13 cellular contexts compared by ENCODE assay signal in genomic region chr5:105506692-105507277, GRCh38.
DNase-seq lines count a peak whose midpoint lies in the region; ATAC-seq and TF ChIP-seq lines count a peak whose summit lies in the region.
"Had no signal": no experiment of that assay in that cellular context is flagged by ENCODE, and none has a peak within 500 bp of the region (broad histone marks: within the 10 kb centered on the region; RNA-seq: fewer than 3 reads in every experiment).

No MANE protein-coding gene starts in this region.

- no peaks in the 10 kb centered on the region for H3K9me3 Mint-ChIP-seq in mesothelial cell of epicardium
- peaks cover 12% of the 10 kb centered on the region for H3K9me3 Mint-ChIP-seq in activated naive CD8-positive, alpha-beta T cell treated with anti-CD3 and anti-CD28 coated beads, Interleukin-2, amount 50 U/mL, for 24 hours

- H3K4me1 Mint-ChIP-seq in mesothelial cell of epicardium, result peaks cover 16% of the 10 kb centered on the region
- no peaks in the 10 kb centered on the region for H3K4me1 Mint-ChIP-seq in activated naive CD8-positive, alpha-beta T cell treated with anti-CD3 and anti-CD28 coated beads, Interleukin-2, amount 50 U/mL, for 24 hours

- H3K36me3 ChIP-seq in cardiac muscle cell (no peaks in the 10 kb centered on the region), left ventricle myocardium inferior (no peaks in the 10 kb centered on the region)
- H3K36me3 ChIP-seq: stomach had no signal

- ATAC-seq in foreskin keratinocyte, result no peak
- no peak for ATAC-seq in activated naive CD8-positive, alpha-beta T cell treated with anti-CD3 and anti-CD28 coated beads, Interleukin-2, amount 50 U/mL, for 24 hours
- no peak for ATAC-seq in HG03280 (IDR thresholded peaks at IDR 0.05; ENCODE audit: unreplicated experiment)
- ATAC-seq in esophagus mucosa, result no peak

- H3K9me3 ChIP-seq in cardiac muscle cell (ENCODE audit: low read depth), result no peaks in the 10 kb centered on the region
- H3K9me3 ChIP-seq in left ventricle myocardium inferior (replicated peaks), result peaks cover 6% of the 10 kb centered on the region
- H3K9me3 ChIP-seq: stomach had no signal

- H3K27ac ChIP-seq in cardiac muscle cell, result no peak overlapping the region
- H3K27ac ChIP-seq in left ventricle myocardium inferior (replicated peaks), result no peak overlapping the region
- no peak overlapping the region for H3K27ac ChIP-seq in RWPE1
- H3K27ac ChIP-seq in foreskin keratinocyte, result no peak overlapping the region
- H3K27ac ChIP-seq: stomach had no signal

- H3K27ac Mint-ChIP-seq in mesothelial cell of epicardium, result no peak overlapping the region
- H3K27ac Mint-ChIP-seq in activated naive CD8-positive, alpha-beta T cell treated with anti-CD3 and anti-CD28 coated beads, Interleukin-2, amount 50 U/mL, for 24 hours, result no peak overlapping the region
- H3K27ac Mint-ChIP-seq: CD4-positive, alpha-beta T cell had no signal

- H3K4me3 Mint-ChIP-seq in mesothelial cell of epicardium, result no peak overlapping the region
- H3K4me3 Mint-ChIP-seq in activated naive CD8-positive, alpha-beta T cell treated with anti-CD3 and anti-CD28 coated beads, Interleukin-2, amount 50 U/mL, for 24 hours, result no peak overlapping the region
- H3K4me3 Mint-ChIP-seq: CD4-positive, alpha-beta T cell had no signal

- H3K27me3 ChIP-seq in cardiac muscle cell (no peaks in the 10 kb centered on the region), left ventricle myocardium inferior (ENCODE audit: low read depth) (no peaks in the 10 kb centered on the region), foreskin keratinocyte (no peaks in the 10 kb centered on the region)
- H3K27me3 ChIP-seq: stomach had no signal

- POLR2A ChIA-PET in RWPE1 (lab: Yijun Ruan, JAX; ENCODE audit: low non-redundant PET), result no interaction called here

- H3K36me3 Mint-ChIP-seq in mesothelial cell of epicardium, result no peaks in the 10 kb centered on the region
- no peaks in the 10 kb centered on the region for H3K36me3 Mint-ChIP-seq in activated naive CD8-positive, alpha-beta T cell treated with anti-CD3 and anti-CD28 coated beads, Interleukin-2, amount 50 U/mL, for 24 hours (ENCODE audit: low read depth)

- CTCF ChIA-PET in RWPE1 (lab: Yijun Ruan, JAX), result interaction anchor here (0.7 kb wide), 1 partner anchor 146 kb away, joined by 4 read pairs; no protein-coding TSS in a partner anchor

- DNase-seq in cardiac muscle cell (ENCODE audit: low read depth in 1 of 2, low spot score in 1 of 2) (peak; percentile 1 to 41), left ventricle myocardium inferior (no peak), RWPE1 (ENCODE audit: low spot score) (no peak), foreskin keratinocyte (no peak), mesothelial cell of epicardium (ENCODE audit: low spot score in 2 of 2, unreplicated experiment in 2 of 2) (no peak)
- no peak for DNase-seq in activated naive CD8-positive, alpha-beta T cell treated with anti-CD3 and anti-CD28 coated beads, Interleukin-2, amount 50 U/mL, for 24 hours
- DNase-seq: activated CD8-positive, alpha-beta memory T cell treated with anti-CD3 and anti-CD28 coated beads for 24 hours; CD4-positive, alpha-beta T cell; NCI-H1694 treated with DMSO at 0.1 percent for 48 hours; occipital lobe; stomach had no signal

- peak; percentile 24 for TF ChIP-seq CTCF in cardiac muscle cell (IDR thresholded peaks at IDR 0.05; ENCODE audit: low read depth, low read length)
- no peak for TF ChIP-seq CTCF in left ventricle myocardium inferior (IDR thresholded peaks at IDR 0.05; ENCODE audit: borderline replicate concordance)
- peak; percentile 21; the same call in 1 of the 2 replicates for TF ChIP-seq CTCF in RWPE1 (conservative IDR thresholded peaks at IDR 0.05; ENCODE audit: low read depth)
- peak; percentile 13 for TF ChIP-seq CTCF in foreskin keratinocyte (conservative IDR thresholded peaks at IDR 0.05)
- TF ChIP-seq CTCF in mesothelial cell of epicardium (IDR thresholded peaks at IDR 0.05; ENCODE audit: unreplicated experiment), result no peak

- H3K4me1 ChIP-seq in cardiac muscle cell (ENCODE audit: low read depth), result no peaks in the 10 kb centered on the region
- H3K4me1 ChIP-seq in left ventricle myocardium inferior, result no peaks in the 10 kb centered on the region
- H3K4me1 ChIP-seq in foreskin keratinocyte, result no peaks in the 10 kb centered on the region
- H3K4me1 ChIP-seq: stomach had no signal

- no peaks in the 10 kb centered on the region for H3K27me3 Mint-ChIP-seq in mesothelial cell of epicardium (ENCODE audit: low read depth)
- no peaks in the 10 kb centered on the region for H3K27me3 Mint-ChIP-seq in activated naive CD8-positive, alpha-beta T cell treated with anti-CD3 and anti-CD28 coated beads, Interleukin-2, amount 50 U/mL, for 24 hours
- H3K27me3 Mint-ChIP-seq: CD4-positive, alpha-beta T cell had no signal

- intact Hi-C loops in left ventricle myocardium inferior (cut with micrococcal nuclease), result no loop called here

- H3K4me3 ChIP-seq in cardiac muscle cell (no peak overlapping the region), left ventricle myocardium inferior (no peak overlapping the region)
- H3K4me3 ChIP-seq: stomach had no signal

Comparison
In these comparisons a context has a peak if more than half of its experiments do, and no peak if none do; other contexts are left out.
1. DNase-seq: peak in cardiac muscle cell (2 of 2); none in left ventricle myocardium inferior (single experiment), RWPE1 (single experiment), foreskin keratinocyte (0 of 2), mesothelial cell of epicardium (0 of 2) and activated naive CD8-positive, alpha-beta T cell treated with anti-CD3 and anti-CD28 coated beads, Interleukin-2, amount 50 U/mL, for 24 hours (single experiment).
2. CTCF ChIP-seq: peak in cardiac muscle cell (single experiment), RWPE1 (single experiment) and foreskin keratinocyte (single experiment); none in left ventricle myocardium inferior (single experiment) and mesothelial cell of epicardium (single experiment).